1 cellular context compared by ENCODE assay signal in the genomic region with DNA sequence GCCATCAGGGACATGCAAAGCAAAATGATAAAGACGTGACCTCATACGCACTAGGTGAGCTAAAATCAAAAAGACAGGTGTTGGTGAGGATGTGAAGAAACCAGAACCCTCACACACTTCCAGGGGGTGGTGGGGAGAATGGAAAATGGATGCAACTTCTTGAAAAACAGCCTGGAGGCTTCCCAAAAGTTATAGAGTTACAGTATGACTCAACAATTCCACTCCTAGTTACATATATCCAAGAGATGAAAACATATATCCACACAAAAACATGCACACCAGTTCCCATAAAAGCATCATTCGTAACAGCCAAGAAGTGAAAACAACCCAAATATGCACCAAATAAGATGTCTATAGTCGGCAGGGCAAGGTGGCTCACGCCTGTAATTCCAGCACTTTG.
TF ChIP-seq lines count a peak whose summit lies in the region.

No MANE protein-coding gene starts in this region.

TF ChIP-seq in endothelial cell of umbilical vein, 7 proteins besides CTCF, POLR2A, EP300 and RAD21:
- TF ChIP-seq EZH2 (IDR thresholded peaks at IDR 0.05; ENCODE audit: borderline replicate concordance, low read depth, low read length, severe bottlenecking) (no peak), JUN (IDR thresholded peaks at IDR 0.05; ENCODE audit: borderline replicate concordance, insufficient read depth, insufficient read length, low read depth) (no peak), MYC (IDR thresholded peaks at IDR 0.05; ENCODE audit: low read depth, low read length) (no peak), GATA2 (IDR thresholded peaks at IDR 0.05; ENCODE audit: insufficient read depth, insufficient read length, low read depth, low read length) (no peak), FOS (IDR thresholded peaks at IDR 0.05; ENCODE audit: borderline replicate concordance, insufficient read depth, low read length) (no peak), POLR2AphosphoS5 (IDR thresholded peaks at IDR 0.05; ENCODE audit: insufficient read depth, low read depth, low read length) (no peak)
- TF ChIP-seq, protein P1, sequence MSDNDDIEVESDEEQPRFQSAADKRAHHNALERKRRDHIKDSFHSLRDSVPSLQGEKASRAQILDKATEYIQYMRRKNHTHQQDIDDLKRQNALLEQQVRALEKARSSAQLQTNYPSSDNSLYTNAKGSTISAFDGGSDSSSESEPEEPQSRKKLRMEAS (IDR thresholded peaks at IDR 0.05; ENCODE audit: insufficient read depth, insufficient read length), result no peak
